18 cellular contexts compared by ENCODE assay signal in genomic region chr9:71363286-71363961, GRCh38.
"Had no signal": no experiment of that assay in that cellular context is flagged by ENCODE, and none has a peak within 500 bp of the region (broad histone marks: within the 10 kb centered on the region; RNA-seq: fewer than 3 reads in every experiment).

No MANE protein-coding gene starts in this region.

- ATAC-seq: activated CD4-positive, CD25-positive, alpha-beta regulatory T cell treated with anti-CD3 and anti-CD28 coated beads, Interleukin-2, amount 50 U/mL, for 24 hours; activated naive CD8-positive, alpha-beta T cell treated with anti-CD3 and anti-CD28 coated beads, Interleukin-2, amount 50 U/mL, for 24 hours; activated T-helper 17 cell treated with anti-CD3 and anti-CD28 coated beads, Interleukin-2, amount 50 U/mL, for 72 hours; effector memory CD8-positive, alpha-beta T cell; left lobe of liver; sciatic nerve; stimulated activated naive CD8-positive, alpha-beta T cell treated with anti-CD3 and anti-CD28 coated beads, Interleukin-15, Interleukin-2, amounts not matched to agents 100 U/mL and 50 U/mL, for 24 hours had no signal

- H3K27me3 ChIP-seq: ascending aorta, breast epithelium, pancreas, upper lobe of left lung had no signal

- H3K9me3 ChIP-seq: ascending aorta, breast epithelium, pancreas, upper lobe of left lung had no signal

- H3K36me3 ChIP-seq: ascending aorta, breast epithelium, pancreas, upper lobe of left lung had no signal

- H3K4me3 ChIP-seq: ascending aorta, breast epithelium, pancreas, upper lobe of left lung had no signal

- DNase-seq: activated CD4-positive, alpha-beta T cell treated with anti-CD3 and anti-CD28 coated beads, Interleukin-2, amount 50 U/mL, for 1 hour; activated naive CD4-positive, alpha-beta T cell treated with Interleukin-2 at 50 U/mL for 16 hours; activated naive CD8-positive, alpha-beta T cell treated with anti-CD3 and anti-CD28 coated beads, Interleukin-2, amount 50 U/mL, for 24 hours; activated T-cell treated with anti-CD3 and anti-CD28 coated beads for 4 hours; cerebellar nuclear complex; effector memory CD8-positive, alpha-beta T cell; glutamatergic neuron; islet precursor cell; pancreas; stimulated activated naive CD8-positive, alpha-beta T cell treated with anti-CD3 and anti-CD28 coated beads, Interleukin-15, Interleukin-2, amounts not matched to agents 100 U/mL and 50 U/mL, for 24 hours; upper lobe of left lung had no signal

- H3K4me1 ChIP-seq: ascending aorta, breast epithelium, pancreas, upper lobe of left lung had no signal

- H3K27ac ChIP-seq: ascending aorta, breast epithelium, epithelial cell of prostate, pancreas, upper lobe of left lung had no signal
